ENCODE assay signal across 1 cellular context in the genomic region with DNA sequence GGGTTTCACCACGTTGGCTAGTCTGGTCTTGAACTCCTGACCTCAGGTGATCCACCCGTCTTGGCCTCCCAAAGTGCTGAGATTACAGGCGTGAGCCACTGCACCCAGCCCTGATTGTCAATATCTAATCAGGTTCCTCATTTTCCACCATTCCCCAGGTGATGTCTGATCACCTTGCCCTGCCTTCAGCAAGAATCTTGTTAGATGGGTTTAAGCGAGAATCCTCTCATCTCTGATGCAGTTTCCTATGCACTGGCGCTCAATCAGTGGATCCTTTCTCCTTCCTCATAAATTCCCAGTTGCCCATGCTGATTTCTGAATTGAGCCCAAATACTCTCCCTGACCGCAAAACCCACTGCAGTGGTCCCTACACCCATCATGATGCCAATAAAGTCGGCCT.
TF ChIP-seq lines count a peak whose summit lies in the region.

No MANE protein-coding gene starts in this region.

TF ChIP-seq in K562, 482 proteins besides CTCF, POLR2A, EP300 and RAD21:
- TF ChIP-seq CBFA2T2 (conservative IDR thresholded peaks at IDR 0.05) (no peak), ZHX1 (conservative IDR thresholded peaks at IDR 0.05; ENCODE audit: low read length) (no peak), MCM2 (IDR thresholded peaks at IDR 0.05; ENCODE audit: low read depth) (no peak), SETDB1 (IDR thresholded peaks at IDR 0.05; ENCODE audit: low read length) (no peak), CREBBP (IDR thresholded peaks at IDR 0.05; ENCODE audit: low read depth, low read length) (no peak), ZNF197 (CRISPR knock-in tag; IDR thresholded peaks at IDR 0.05; ENCODE audit: low read depth) (no peak), HMGN3 (IDR thresholded peaks at IDR 0.05; ENCODE audit: borderline replicate concordance, extremely low read depth, insufficient read length, low read depth, low read length) (no peak), HNRNPH1 (optimal IDR thresholded peaks at IDR 0.05; ENCODE audit: low read depth, low read length) (no peak), ZNF12 (CRISPR knock-in tag; IDR thresholded peaks at IDR 0.05) (no peak), PYGO2 (tag; IDR thresholded peaks at IDR 0.05) (no peak), EGR1 (conservative IDR thresholded peaks at IDR 0.05) (no peak), TEAD4 (IDR thresholded peaks at IDR 0.05; ENCODE audit: low read length) (no peak), TEAD4 (CRISPR knock-in tag; IDR thresholded peaks at IDR 0.05; ENCODE audit: borderline replicate concordance) (no peak), U2AF2 (optimal IDR thresholded peaks at IDR 0.05; ENCODE audit: low read depth, low read length) (no peak)
- TF ChIP-seq, protein P1, sequence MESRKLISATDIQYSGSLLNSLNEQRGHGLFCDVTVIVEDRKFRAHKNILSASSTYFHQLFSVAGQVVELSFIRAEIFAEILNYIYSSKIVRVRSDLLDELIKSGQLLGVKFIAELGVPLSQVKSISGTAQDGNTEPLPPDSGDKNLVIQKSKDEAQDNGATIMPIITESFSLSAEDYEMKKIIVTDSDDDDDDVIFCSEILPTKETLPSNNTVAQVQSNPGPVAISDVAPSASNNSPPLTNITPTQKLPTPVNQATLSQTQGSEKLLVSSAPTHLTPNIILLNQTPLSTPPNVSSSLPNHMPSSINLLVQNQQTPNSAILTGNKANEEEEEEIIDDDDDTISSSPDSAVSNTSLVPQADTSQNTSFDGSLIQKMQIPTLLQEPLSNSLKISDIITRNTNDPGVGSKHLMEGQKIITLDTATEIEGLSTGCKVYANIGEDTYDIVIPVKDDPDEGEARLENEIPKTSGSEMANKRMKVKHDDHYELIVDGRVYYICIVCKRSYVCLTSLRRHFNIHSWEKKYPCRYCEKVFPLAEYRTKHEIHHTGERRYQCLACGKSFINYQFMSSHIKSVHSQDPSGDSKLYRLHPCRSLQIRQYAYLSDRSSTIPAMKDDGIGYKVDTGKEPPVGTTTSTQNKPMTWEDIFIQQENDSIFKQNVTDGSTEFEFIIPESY (CRISPR knock-in tag; IDR thresholded peaks at IDR 0.05), result no peak
- TF ChIP-seq, protein P2, sequence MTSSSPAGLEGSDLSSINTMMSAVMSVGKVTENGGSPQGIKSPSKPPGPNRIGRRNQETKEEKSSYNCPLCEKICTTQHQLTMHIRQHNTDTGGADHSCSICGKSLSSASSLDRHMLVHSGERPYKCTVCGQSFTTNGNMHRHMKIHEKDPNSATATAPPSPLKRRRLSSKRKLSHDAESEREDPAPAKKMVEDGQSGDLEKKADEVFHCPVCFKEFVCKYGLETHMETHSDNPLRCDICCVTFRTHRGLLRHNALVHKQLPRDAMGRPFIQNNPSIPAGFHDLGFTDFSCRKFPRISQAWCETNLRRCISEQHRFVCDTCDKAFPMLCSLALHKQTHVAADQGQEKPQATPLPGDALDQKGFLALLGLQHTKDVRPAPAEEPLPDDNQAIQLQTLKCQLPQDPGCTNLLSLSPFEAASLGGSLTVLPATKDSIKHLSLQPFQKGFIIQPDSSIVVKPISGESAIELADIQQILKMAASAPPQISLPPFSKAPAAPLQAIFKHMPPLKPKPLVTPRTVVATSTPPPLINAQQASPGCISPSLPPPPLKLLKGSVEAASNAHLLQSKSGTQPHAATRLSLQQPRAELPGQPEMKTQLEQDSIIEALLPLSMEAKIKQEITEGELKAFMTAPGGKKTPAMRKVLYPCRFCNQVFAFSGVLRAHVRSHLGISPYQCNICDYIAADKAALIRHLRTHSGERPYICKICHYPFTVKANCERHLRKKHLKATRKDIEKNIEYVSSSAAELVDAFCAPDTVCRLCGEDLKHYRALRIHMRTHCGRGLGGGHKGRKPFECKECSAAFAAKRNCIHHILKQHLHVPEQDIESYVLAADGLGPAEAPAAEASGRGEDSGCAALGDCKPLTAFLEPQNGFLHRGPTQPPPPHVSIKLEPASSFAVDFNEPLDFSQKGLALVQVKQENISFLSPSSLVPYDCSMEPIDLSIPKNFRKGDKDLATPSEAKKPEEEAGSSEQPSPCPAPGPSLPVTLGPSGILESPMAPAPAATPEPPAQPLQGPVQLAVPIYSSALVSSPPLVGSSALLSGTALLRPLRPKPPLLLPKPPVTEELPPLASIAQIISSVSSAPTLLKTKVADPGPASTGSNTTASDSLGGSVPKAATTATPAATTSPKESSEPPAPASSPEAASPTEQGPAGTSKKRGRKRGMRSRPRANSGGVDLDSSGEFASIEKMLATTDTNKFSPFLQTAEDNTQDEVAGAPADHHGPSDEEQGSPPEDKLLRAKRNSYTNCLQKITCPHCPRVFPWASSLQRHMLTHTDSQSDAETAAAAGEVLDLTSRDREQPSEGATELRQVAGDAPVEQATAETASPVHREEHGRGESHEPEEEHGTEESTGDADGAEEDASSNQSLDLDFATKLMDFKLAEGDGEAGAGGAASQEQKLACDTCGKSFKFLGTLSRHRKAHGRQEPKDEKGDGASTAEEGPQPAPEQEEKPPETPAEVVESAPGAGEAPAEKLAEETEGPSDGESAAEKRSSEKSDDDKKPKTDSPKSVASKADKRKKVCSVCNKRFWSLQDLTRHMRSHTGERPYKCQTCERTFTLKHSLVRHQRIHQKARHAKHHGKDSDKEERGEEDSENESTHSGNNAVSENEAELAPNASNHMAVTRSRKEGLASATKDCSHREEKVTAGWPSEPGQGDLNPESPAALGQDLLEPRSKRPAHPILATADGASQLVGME (CRISPR knock-in tag; IDR thresholded peaks at IDR 0.05), result no peak
- TF ChIP-seq, protein P3, sequence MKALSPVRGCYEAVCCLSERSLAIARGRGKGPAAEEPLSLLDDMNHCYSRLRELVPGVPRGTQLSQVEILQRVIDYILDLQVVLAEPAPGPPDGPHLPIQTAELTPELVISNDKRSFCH (CRISPR knock-in tag; IDR thresholded peaks at IDR 0.05), result no peak
- TF ChIP-seq, protein P3 (tag; IDR thresholded peaks at IDR 0.05), result no peak
- TF ChIP-seq, protein P4, sequence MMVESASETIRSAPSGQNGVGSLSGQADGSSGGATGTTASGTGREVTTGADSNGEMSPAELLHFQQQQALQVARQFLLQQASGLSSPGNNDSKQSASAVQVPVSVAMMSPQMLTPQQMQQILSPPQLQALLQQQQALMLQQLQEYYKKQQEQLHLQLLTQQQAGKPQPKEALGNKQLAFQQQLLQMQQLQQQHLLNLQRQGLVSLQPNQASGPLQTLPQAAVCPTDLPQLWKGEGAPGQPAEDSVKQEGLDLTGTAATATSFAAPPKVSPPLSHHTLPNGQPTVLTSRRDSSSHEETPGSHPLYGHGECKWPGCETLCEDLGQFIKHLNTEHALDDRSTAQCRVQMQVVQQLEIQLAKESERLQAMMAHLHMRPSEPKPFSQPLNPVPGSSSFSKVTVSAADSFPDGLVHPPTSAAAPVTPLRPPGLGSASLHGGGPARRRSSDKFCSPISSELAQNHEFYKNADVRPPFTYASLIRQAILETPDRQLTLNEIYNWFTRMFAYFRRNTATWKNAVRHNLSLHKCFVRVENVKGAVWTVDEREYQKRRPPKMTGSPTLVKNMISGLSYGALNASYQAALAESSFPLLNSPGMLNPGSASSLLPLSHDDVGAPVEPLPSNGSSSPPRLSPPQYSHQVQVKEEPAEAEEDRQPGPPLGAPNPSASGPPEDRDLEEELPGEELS (CRISPR knock-in tag; IDR thresholded peaks at IDR 0.05; ENCODE audit: borderline replicate concordance), result no peak
- TF ChIP-seq, protein P5, sequence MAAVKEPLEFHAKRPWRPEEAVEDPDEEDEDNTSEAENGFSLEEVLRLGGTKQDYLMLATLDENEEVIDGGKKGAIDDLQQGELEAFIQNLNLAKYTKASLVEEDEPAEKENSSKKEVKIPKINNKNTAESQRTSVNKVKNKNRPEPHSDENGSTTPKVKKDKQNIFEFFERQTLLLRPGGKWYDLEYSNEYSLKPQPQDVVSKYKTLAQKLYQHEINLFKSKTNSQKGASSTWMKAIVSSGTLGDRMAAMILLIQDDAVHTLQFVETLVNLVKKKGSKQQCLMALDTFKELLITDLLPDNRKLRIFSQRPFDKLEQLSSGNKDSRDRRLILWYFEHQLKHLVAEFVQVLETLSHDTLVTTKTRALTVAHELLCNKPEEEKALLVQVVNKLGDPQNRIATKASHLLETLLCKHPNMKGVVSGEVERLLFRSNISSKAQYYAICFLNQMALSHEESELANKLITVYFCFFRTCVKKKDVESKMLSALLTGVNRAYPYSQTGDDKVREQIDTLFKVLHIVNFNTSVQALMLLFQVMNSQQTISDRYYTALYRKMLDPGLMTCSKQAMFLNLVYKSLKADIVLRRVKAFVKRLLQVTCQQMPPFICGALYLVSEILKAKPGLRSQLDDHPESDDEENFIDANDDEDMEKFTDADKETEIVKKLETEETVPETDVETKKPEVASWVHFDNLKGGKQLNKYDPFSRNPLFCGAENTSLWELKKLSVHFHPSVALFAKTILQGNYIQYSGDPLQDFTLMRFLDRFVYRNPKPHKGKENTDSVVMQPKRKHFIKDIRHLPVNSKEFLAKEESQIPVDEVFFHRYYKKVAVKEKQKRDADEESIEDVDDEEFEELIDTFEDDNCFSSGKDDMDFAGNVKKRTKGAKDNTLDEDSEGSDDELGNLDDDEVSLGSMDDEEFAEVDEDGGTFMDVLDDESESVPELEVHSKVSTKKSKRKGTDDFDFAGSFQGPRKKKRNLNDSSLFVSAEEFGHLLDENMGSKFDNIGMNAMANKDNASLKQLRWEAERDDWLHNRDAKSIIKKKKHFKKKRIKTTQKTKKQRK (IDR thresholded peaks at IDR 0.05; ENCODE audit: borderline replicate concordance, low read depth, low read length), result no peak
